9 cellular contexts compared by ENCODE assay signal in the genomic region with DNA sequence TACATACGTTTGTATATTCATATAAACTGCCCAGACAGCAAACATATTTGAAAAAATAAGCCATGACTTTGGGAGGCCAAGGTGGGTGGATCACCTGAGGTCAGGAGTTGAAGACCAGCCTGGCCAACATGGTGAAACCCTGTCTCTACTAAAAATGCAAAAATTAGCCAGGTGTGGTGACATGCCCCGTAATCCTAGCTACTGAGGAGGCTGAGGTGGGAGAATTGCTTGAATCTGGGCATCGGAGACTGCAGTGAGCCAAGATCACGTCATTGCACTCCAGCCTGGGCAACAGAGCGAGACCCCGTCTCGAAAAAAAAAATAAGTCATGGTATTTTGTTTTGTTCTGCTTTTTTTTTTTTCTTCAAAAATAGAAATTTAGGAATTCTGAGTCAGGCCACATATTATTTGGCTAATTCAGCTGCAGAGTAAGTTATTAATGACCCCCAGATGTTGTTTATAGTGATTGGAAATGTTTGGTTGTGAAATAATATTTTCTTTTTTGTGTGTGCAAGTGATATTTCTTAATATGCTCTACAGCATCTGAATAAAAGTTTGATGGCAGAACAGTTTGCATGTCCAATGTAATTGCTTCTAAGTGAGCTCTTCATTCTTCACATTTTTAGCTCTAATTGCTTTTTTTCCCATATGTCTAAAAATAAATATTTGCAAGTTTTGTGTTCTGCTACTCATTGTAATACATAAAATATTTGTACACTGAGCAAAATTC.
A peak's percentile ranks its signal among the peaks of the same experiment; 100 is the strongest.
DNase-seq lines count a peak whose midpoint lies in the region; ATAC-seq, FAIRE-seq and TF ChIP-seq lines count a peak whose summit lies in the region.
"Had no signal": no experiment of that assay in that cellular context is flagged by ENCODE, and none has a peak within 500 bp of the region (broad histone marks: within the 10 kb centered on the region; RNA-seq: fewer than 3 reads in every experiment).

No MANE protein-coding gene starts in this region.

- H3K4me3 ChIP-seq in Caco-2 (ENCODE audit: low read depth, low read length) = no peak overlapping the region
- no peak overlapping the region for H3K4me3 ChIP-seq in SJSA1
- peak overlapping the region in 1 of 2 experiments; percentile 34 for H3K4me3 ChIP-seq in neutrophil (ENCODE audit: low read depth in 1 of 2, low read length in 1 of 2)
- no peak overlapping the region for H3K4me3 ChIP-seq in small intestine (ENCODE audit: low read depth in 1 of 2, low read length in 2 of 2)

- H3K27ac Mint-ChIP-seq in Caco-2 (ENCODE audit: unreplicated experiment) = peak overlapping the region; percentile 26

- BruUV-seq in Caco-2 (replicated peaks; lab: Mats Ljungman, UMichigan) = no TSS peak

- intact Hi-C loops in Caco-2 (cut with micrococcal nuclease; ENCODE audit: unreplicated experiment) = loop anchor here (2.0 kb wide), 1 partner anchor 181 kb away; no protein-coding TSS in a partner anchor

- TF ChIP-seq CTCF in Caco-2 (IDR thresholded peaks at IDR 0.05; ENCODE audit: insufficient read depth in 1 of 2, low read depth in 1 of 2, low read length in 1 of 2, severe bottlenecking in 1 of 2, unreplicated experiment in 1 of 2) = no peak
- no peak for TF ChIP-seq CTCF in neutrophil (IDR thresholded peaks at IDR 0.05)

- H3K9me3 ChIP-seq in Caco-2 (no peaks in the 10 kb centered on the region), SJSA1 (replicated peaks) (no peaks in the 10 kb centered on the region), neutrophil (no peaks in the 10 kb centered on the region), small intestine (ENCODE audit: control insufficient read depth, low read depth) (no peaks in the 10 kb centered on the region)

- CTCF ChIA-PET in Caco-2 (lab: Charles Lee) = interaction anchor here (0.7 to 1.0 kb wide), 3 partner anchors 21 to 537 kb away, joined by 3 read pairs; no protein-coding TSS in a partner anchor

- peaks cover 62% of the 10 kb centered on the region for H3K4me1 Mint-ChIP-seq in Caco-2 (ENCODE audit: low read depth, unreplicated experiment)

- no peaks in the 10 kb centered on the region for H3K27me3 ChIP-seq in Caco-2 (replicated peaks; ENCODE audit: control insufficient read depth, insufficient read depth, low read length)
- no peaks in the 10 kb centered on the region for H3K27me3 ChIP-seq in SJSA1 (replicated peaks)
- H3K27me3 ChIP-seq in neutrophil = no peaks in the 10 kb centered on the region
- H3K27me3 ChIP-seq in small intestine (ENCODE audit: control insufficient read depth in 2 of 2, insufficient read depth in 2 of 2, low read length in 2 of 2) = no peaks in the 10 kb centered on the region

- no peak for FAIRE-seq in small intestine (lab: Jason Lieb, UNC)

- POLR2A ChIA-PET in Caco-2 (lab: Charles Lee) = no interaction called here

- ATAC-seq in GM21576 (IDR thresholded peaks at IDR 0.05; ENCODE audit: unreplicated experiment) = peak; percentile 11
- ATAC-seq in GM18873 (IDR thresholded peaks at IDR 0.05; ENCODE audit: low FRiP score, unreplicated experiment) = no peak

- peaks cover 92% of the 10 kb centered on the region for H3K36me3 Mint-ChIP-seq in Caco-2 (ENCODE audit: insufficient read depth, unreplicated experiment)

- H3K36me3 ChIP-seq in Caco-2 (ENCODE audit: control insufficient read depth, insufficient read depth, low read length) (peaks cover 7% of the 10 kb centered on the region), SJSA1 (peaks cover 11% of the 10 kb centered on the region), neutrophil (no peaks in the 10 kb centered on the region), small intestine (ENCODE audit: control insufficient read depth in 2 of 2, insufficient read depth in 2 of 2, low read length in 2 of 2) (no peaks in the 10 kb centered on the region)

- peak overlapping the region; percentile 1 for H3K4me3 Mint-ChIP-seq in Caco-2 (ENCODE audit: unreplicated experiment)

- 70 to 84% (median 81%) methylated on average over 7 of the region's 7 CpGs for WGBS in small intestine, 3 donors

- peak overlapping the region; percentile 21; the same call in 1 of the 2 replicates for H3K27ac ChIP-seq in SJSA1
- H3K27ac ChIP-seq in neutrophil = peak overlapping the region; percentile 89
- peak overlapping the region in 1 of 2 donors; percentile 84 for H3K27ac ChIP-seq in small intestine (ENCODE audit: low read depth in 1 of 2, low read length in 1 of 2)

- no peaks in the 10 kb centered on the region for H3K27me3 Mint-ChIP-seq in Caco-2 (ENCODE audit: insufficient read depth, unreplicated experiment)

- no peak for DNase-seq in Caco-2
- DNase-seq in SJSA1 (ENCODE audit: low read depth in 1 of 2, low spot score in 2 of 2) = no peak
- no peak for DNase-seq in NCI-H2029 treated with DMSO at 0.1 percent for 48 hours (lab: John Stamatoyannopoulos, UW)
- DNase-seq in activated CD8-positive, alpha-beta memory T cell treated with anti-CD3 and anti-CD28 coated beads for 24 hours = no peak
- DNase-seq in small intestine = no peak
- DNase-seq: stimulated activated CD4-positive, alpha-beta T cell treated with anti-CD3 and anti-CD28 coated beads, Interleukin-4, amount 100 ng/mL, for 24 hours had no signal

- H3K9me3 Mint-ChIP-seq in Caco-2 (ENCODE audit: unreplicated experiment) = no peaks in the 10 kb centered on the region

- H3K4me1 ChIP-seq in Caco-2 (peaks cover 69% of the 10 kb centered on the region), SJSA1 (replicated peaks) (peaks cover 56% of the 10 kb centered on the region), neutrophil (ENCODE audit: control insufficient read depth in 1 of 2, insufficient read depth in 1 of 2, low read depth in 1 of 2, low read length in 1 of 2) (peaks cover 21 to 24% of the 10 kb centered on the region in 2 experiments), small intestine (ENCODE audit: control insufficient read depth in 2 of 2, insufficient read depth in 1 of 2, low read depth in 1 of 2, low read length in 1 of 2) (peaks cover 2 to 39% of the 10 kb centered on the region in 2 donors)
